ENCODE assay signal across 8 cellular contexts in the genomic region with DNA sequence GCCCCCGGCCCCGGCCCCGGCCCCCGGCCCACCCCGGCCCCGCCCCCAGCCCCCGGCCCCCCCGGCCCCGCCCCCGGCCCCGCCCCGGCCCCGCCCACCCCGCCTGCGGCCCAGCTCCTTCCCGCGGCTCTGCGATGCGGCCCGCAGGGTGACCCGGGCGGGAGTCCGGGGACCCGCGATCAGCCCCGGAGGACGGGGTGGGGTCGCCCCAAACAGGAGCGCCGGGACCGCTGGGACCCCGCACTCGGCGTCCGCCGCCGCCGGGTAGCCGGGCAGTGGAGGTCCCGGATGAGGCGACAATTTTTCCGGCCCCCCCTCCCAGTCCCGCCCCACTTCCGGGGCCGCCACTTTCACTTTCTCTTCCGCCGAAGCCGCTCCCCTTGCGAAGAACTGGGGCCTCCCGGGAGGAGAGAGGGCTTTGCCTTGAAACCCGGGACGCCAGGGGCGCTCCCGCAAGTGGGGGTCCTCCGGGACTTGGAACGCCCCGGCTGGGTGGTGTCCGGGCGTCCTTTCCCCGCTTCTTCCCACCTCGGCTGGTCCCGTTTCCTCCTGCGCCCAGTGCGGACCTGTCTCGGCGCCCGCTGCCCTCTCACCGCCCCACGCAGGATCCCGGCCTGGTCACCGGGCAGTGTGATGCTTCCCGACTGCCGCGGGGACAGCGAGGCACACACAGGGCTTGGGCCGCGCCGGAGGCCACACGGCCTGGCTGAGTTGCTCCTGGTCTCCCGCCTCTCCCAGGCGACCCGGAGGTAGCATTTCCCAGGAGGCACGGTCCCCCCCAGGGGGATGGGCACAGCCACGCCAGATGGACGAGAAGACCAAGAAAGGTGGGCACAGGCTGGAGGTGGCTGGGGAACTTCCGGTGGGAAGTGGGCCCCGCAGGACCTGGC. TPM values are rescaled to one million over a fixed set of nuclear protein-coding genes. Genes with fewer than 3 reads are reported as not detected.
DNase-seq lines count a peak whose midpoint lies in the region; ATAC-seq and TF ChIP-seq lines count a peak whose summit lies in the region.

RBCK1 (plus strand) TSS at position 347 of the 890 bp plus-strand sequence; CDS start at position 806, 459 bp downstream.

- DNase-seq in AG09319 (ENCODE audit: extremely low read depth, low read depth) = peak; percentile 45
- DNase-seq in NCI-H345 (lab: John Stamatoyannopoulos, UW) = peak; percentile 89
- peak; percentile 74 to 84 for DNase-seq in activated CD4-positive, alpha-beta T cell treated with anti-CD3 and anti-CD28 coated beads for 24 hours (ENCODE audit: low read depth in 2 of 2)
- peak; percentile 90 for DNase-seq in chondrocyte (ENCODE audit: low spot score)
- peak; percentile 87 for DNase-seq in kidney tubule cell (ENCODE audit: low spot score)
- peak; percentile 70 to 80 for DNase-seq in stimulated activated CD4-positive, alpha-beta T cell treated with anti-CD3 and anti-CD28 coated beads, Interleukin-1b, Interleukin-23, amount 100 ng/mL, for 1 hour (ENCODE audit: low read depth in 2 of 2)

- peak within 1 kb of the TSS; percentile 89 for H3K4me3 Mint-ChIP-seq in chondrocyte (ENCODE audit: unreplicated experiment)

- H3K4me1 Mint-ChIP-seq in chondrocyte (ENCODE audit: low read depth) = peaks cover 28% of the 10 kb centered on the region

- H3K27ac Mint-ChIP-seq in chondrocyte (ENCODE audit: unreplicated experiment) = peak within 1 kb of the TSS; percentile 97

- peak; percentile 71 for ATAC-seq in GM19023 (IDR thresholded peaks at IDR 0.05; ENCODE audit: unreplicated experiment)
- ATAC-seq in HG03175 (IDR thresholded peaks at IDR 0.05; ENCODE audit: unreplicated experiment) = peak; percentile 75

- H3K9me3 Mint-ChIP-seq in chondrocyte (ENCODE audit: low read depth) = peaks cover 7% of the 10 kb centered on the region

- TF ChIP-seq CTCF in AG09319 (IDR thresholded peaks at IDR 0.05; ENCODE audit: low read depth, low read length) = no peak
- peak; percentile 20 for TF ChIP-seq CTCF in chondrocyte (IDR thresholded peaks at IDR 0.05)

- H3K36me3 Mint-ChIP-seq in chondrocyte (ENCODE audit: low read depth) = peaks cover 13% of the 10 kb centered on the region

- H3K27me3 Mint-ChIP-seq in chondrocyte (ENCODE audit: low read depth) = no peaks in the 10 kb centered on the region

RNA-seq across cellular contexts. Expression of gene RBCK1, which starts in this region (rescaled TPM):
- 84.1 to 95.5 TPM (median 94.3 TPM) in 3 replicates for total RNA-seq in chondrocyte

Comparison
In these comparisons a context has a peak if more than half of its experiments do, and no peak if none do; other contexts are left out.
1. Peak in every context shown above with its lines: DNase-seq and ATAC-seq.